In the genomic region with DNA sequence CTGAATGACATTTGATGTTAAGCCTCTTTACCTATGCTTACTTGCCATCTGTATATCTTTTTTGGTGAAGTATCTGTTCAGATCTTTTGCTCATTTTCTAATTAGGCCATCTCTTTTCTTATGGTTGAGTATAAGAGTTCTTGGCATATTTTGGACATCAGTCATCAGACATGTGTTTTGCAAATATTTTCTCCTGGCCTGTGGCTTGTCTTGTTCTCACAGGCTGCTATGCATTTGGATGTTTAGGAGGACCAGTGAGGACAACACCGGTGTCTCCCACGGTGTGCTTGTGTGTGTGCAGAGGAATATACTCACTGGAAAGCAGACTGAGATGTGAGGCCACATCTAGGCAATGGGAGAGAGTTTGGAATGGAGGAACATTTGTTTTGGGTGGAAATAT, we compare ENCODE assay signal across 1 cellular context.
TF ChIP-seq lines count a peak whose summit lies in the region.

No MANE protein-coding gene starts in this region.

TF ChIP-seq in SK-N-SH, 30 proteins besides CTCF, POLR2A, EP300 and RAD21 (continued from another document):
- TF ChIP-seq, protein P1, sequence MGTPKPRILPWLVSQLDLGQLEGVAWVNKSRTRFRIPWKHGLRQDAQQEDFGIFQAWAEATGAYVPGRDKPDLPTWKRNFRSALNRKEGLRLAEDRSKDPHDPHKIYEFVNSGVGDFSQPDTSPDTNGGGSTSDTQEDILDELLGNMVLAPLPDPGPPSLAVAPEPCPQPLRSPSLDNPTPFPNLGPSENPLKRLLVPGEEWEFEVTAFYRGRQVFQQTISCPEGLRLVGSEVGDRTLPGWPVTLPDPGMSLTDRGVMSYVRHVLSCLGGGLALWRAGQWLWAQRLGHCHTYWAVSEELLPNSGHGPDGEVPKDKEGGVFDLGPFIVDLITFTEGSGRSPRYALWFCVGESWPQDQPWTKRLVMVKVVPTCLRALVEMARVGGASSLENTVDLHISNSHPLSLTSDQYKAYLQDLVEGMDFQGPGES (IDR thresholded peaks at IDR 0.05; ENCODE audit: low read depth, low read length): no peak
- no peak for TF ChIP-seq MXI1 (IDR thresholded peaks at IDR 0.05; ENCODE audit: low read depth, low read length)
- TF ChIP-seq PBX3 (IDR thresholded peaks at IDR 0.05): peak; percentile 18; the same call in 1 of the 2 replicates
- TF ChIP-seq CHD2 (IDR thresholded peaks at IDR 0.05; ENCODE audit: low read length, partially characterized antibody): no peak
- TF ChIP-seq RCOR1 (IDR thresholded peaks at IDR 0.05; ENCODE audit: low read length): no peak
- peak; percentile 49; the same call in 1 of the 2 replicates for TF ChIP-seq FOSL2 (IDR thresholded peaks at IDR 0.05; ENCODE audit: borderline replicate concordance, low read depth)
- TF ChIP-seq GABPA (IDR thresholded peaks at IDR 0.05; ENCODE audit: low read depth): no peak
- TF ChIP-seq, protein P2, sequence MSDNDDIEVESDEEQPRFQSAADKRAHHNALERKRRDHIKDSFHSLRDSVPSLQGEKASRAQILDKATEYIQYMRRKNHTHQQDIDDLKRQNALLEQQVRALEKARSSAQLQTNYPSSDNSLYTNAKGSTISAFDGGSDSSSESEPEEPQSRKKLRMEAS (IDR thresholded peaks at IDR 0.05; ENCODE audit: low read depth): no peak
- TF ChIP-seq USF1 (IDR thresholded peaks at IDR 0.05; ENCODE audit: borderline replicate concordance, low read depth): no peak
- TF ChIP-seq TCF12 (IDR thresholded peaks at IDR 0.05): peak; percentile 57; the same call in 1 of the 2 replicates
- no peak for TF ChIP-seq GATA2 (CRISPR knock-in tag; IDR thresholded peaks at IDR 0.05)
- no peak for TF ChIP-seq MEF2A (IDR thresholded peaks at IDR 0.05; ENCODE audit: borderline replicate concordance, low read depth)
- peak; percentile 53 for TF ChIP-seq JUND (IDR thresholded peaks at IDR 0.05)
